ENCODE assay signal across 35 cellular contexts in the genomic region with DNA sequence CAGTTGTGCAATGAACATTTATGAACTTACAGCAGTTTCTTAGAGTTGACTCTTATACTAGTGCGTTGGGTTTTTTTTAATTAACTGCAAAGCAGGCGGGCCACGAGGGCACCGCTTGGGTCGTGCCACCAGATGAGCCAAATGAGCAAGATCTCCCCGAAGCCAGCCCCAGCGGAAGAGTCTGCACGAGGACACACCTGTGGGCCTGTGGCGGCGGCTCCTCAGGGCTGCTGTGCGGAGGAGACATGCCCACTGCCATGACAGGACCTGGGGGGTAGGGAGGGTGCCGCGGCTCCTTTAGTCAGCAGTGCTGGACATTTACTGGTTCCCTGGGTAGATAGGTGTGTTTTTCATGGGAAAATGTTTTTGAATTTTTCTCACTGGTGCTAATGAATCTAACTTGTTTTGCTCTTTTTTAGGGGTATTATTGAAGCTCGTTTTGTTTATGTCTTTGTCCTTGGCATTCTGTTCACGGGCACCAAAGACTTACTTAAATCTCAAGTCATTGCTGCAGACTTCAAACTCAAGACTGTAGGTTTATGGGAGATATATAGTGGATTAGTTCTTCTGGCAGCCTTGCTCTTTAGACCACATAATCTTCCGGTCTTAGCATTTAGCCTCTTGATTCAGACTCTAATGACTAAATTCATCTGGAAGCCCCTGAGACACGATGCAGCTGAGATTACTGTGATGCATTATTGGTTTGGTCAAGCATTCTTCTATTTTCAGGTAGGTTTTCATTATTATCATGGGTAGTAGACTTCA. TPM values are rescaled to one million over a fixed set of nuclear protein-coding genes. Genes with fewer than 3 reads are reported as not detected.
"Had no signal": no experiment of that assay in that cellular context is flagged by ENCODE, and none has a peak within 500 bp of the region (broad histone marks: within the 10 kb centered on the region; RNA-seq: fewer than 3 reads in every experiment).

No MANE protein-coding gene starts in this region.

- ATAC-seq: activated CD4-positive, alpha-beta T cell treated with anti-CD3 and anti-CD28 coated beads for 36 hours; activated CD4-positive, CD25-positive, alpha-beta regulatory T cell treated with anti-CD3 and anti-CD28 coated beads, Interleukin-2, amount 50 U/mL, for 24 hours; activated CD8-positive, alpha-beta T cell treated with anti-CD3 and anti-CD28 coated beads, Interleukin-2, amount 10 ng/mL, durations not matched to agents 7 days and 5 days; body of pancreas; WTC11 had no signal

- H3K4me1 ChIP-seq: adrenal gland, body of pancreas, Peyer's patch, SJSA1 had no signal

- H3K9ac ChIP-seq: SK-N-SH had no signal

- H3K27ac ChIP-seq: adrenal gland, body of pancreas, Peyer's patch, SJSA1 had no signal

- H3K9me3 ChIP-seq: adrenal gland, body of pancreas, MG63, Peyer's patch, SJSA1, SK-N-SH had no signal

- H3K27ac Mint-ChIP-seq: activated CD4-positive, alpha-beta T cell treated with anti-CD3 and anti-CD28 coated beads for 36 hours; activated CD4-positive, alpha-beta T cell treated with anti-CD3 and anti-CD28 coated beads, Interleukin-2, amount 10 ng/mL, durations not matched to agents 7 days and 5 days; activated CD8-positive, alpha-beta T cell treated with anti-CD3 and anti-CD28 coated beads, Interleukin-2, amount 10 ng/mL, durations not matched to agents 7 days and 5 days; activated naive CD4-positive, alpha-beta T cell treated with anti-CD3 and anti-CD28 coated beads, Interleukin-2, amount 50 U/mL, for 24 hours; activated T-cell treated with anti-CD3 and anti-CD28 coated beads, Interleukin-2, amount 50 U/mL, for 24 hours; activated T-helper 2 cell treated with anti-CD3 and anti-CD28 coated beads, Interferon-gamma antibody, Interleukin-2, Interleukin-4, amounts not matched to agents 10 μg/mL and 5 μg/mL and 100 μg/mL, durations not matched to agents 14 hours and 24 hours and 36 hours; T-helper 1 cell treated with Interleukin-12 subunit alpha and Interleukin-12 subunit beta and Interleukin-4 antibody, amounts not matched to agents 30 μg/mL and 1 μg/mL, for 36 hours; T-helper 2 cell treated with Interferon-gamma antibody and Interleukin-4, amounts not matched to agents 5 μg/mL and 100 μg/mL, for 36 hours; WTC11 had no signal

- H3K4me1 Mint-ChIP-seq: activated CD4-positive, alpha-beta T cell treated with anti-CD3 and anti-CD28 coated beads for 36 hours; activated CD4-positive, alpha-beta T cell treated with anti-CD3 and anti-CD28 coated beads, Interleukin-2, amount 10 ng/mL, durations not matched to agents 7 days and 5 days; activated naive CD4-positive, alpha-beta T cell treated with anti-CD3 and anti-CD28 coated beads, Interleukin-2, amount 50 U/mL, for 24 hours had no signal

- H3K27me3 ChIP-seq: adrenal gland, body of pancreas, MG63, Peyer's patch, SJSA1 had no signal

- H3K4me3 Mint-ChIP-seq: activated CD4-positive, alpha-beta T cell treated with anti-CD3 and anti-CD28 coated beads for 36 hours; activated CD4-positive, alpha-beta T cell treated with anti-CD3 and anti-CD28 coated beads, Interleukin-2, amount 10 ng/mL, durations not matched to agents 7 days and 5 days; activated CD8-positive, alpha-beta T cell treated with anti-CD3 and anti-CD28 coated beads, Interleukin-2, amount 10 ng/mL, durations not matched to agents 7 days and 5 days; activated naive CD4-positive, alpha-beta T cell treated with anti-CD3 and anti-CD28 coated beads, Interleukin-2, amount 50 U/mL, for 24 hours; activated T-cell treated with anti-CD3 and anti-CD28 coated beads, Interleukin-2, amount 50 U/mL, for 24 hours; T-helper 1 cell treated with Interleukin-12 subunit alpha and Interleukin-12 subunit beta and Interleukin-4 antibody, amounts not matched to agents 30 μg/mL and 1 μg/mL, for 36 hours; T-helper 2 cell treated with Interferon-gamma antibody and Interleukin-4, amounts not matched to agents 5 μg/mL and 100 μg/mL, for 36 hours; WTC11 had no signal

- DNase-seq: activated CD4-positive, alpha-beta T cell treated with anti-CD3 and anti-CD28 coated beads for 36 hours; activated CD4-positive, alpha-beta T cell treated with anti-CD3 and anti-CD28 coated beads, Interleukin-2, amount 10 ng/mL, durations not matched to agents 7 days and 5 days; activated CD4-positive, alpha-beta T cell treated with anti-CD3 and anti-CD28 coated beads, Interleukin-2, amount 50 U/mL, for 48 hours; activated CD8-positive, alpha-beta T cell treated with anti-CD3 and anti-CD28 coated beads, Interleukin-2, amount 10 ng/mL, durations not matched to agents 7 days and 5 days; activated gamma-delta T cell; activated naive CD4-positive, alpha-beta T cell treated with Interleukin-2 at 50 U/mL for 16 hours; activated T-cell treated with anti-CD3 and anti-CD28 coated beads, Interleukin-2, amount 50 U/mL, for 24 hours; body of pancreas; central memory CD4-positive, alpha-beta T cell; Karpas-422; KBM-7; MG63; NCI-H1048; NCI-H1105 treated with DMSO at 0.1 percent for 48 hours; NCI-H1436; NCI-H1694 treated with DMSO at 0.1 percent for 48 hours; NCI-H2029; NCI-H345; NCI-H524 treated with DMSO at 0.1 percent for 48 hours; Peyer's patch; RPMI8226; SHP77 treated with DMSO at 0.1 percent for 48 hours; SK-N-SH had no signal

- H3K36me3 ChIP-seq: MG63 had no signal

- FAIRE-seq: astrocyte, TTC549 had no signal

- H3K4me3 ChIP-seq: adrenal gland, body of pancreas, MG63, Peyer's patch, SJSA1 had no signal

- H3K9me3 Mint-ChIP-seq: activated naive CD4-positive, alpha-beta T cell treated with anti-CD3 and anti-CD28 coated beads, Interleukin-2, amount 50 U/mL, for 24 hours; activated T-helper 2 cell treated with anti-CD3 and anti-CD28 coated beads, Interferon-gamma antibody, Interleukin-2, Interleukin-4, amounts not matched to agents 10 μg/mL and 5 μg/mL and 100 μg/mL, durations not matched to agents 14 hours and 24 hours and 36 hours had no signal

- H3K27me3 Mint-ChIP-seq: activated CD4-positive, alpha-beta T cell treated with anti-CD3 and anti-CD28 coated beads for 36 hours; activated CD4-positive, alpha-beta T cell treated with anti-CD3 and anti-CD28 coated beads, Interleukin-2, amount 10 ng/mL, durations not matched to agents 7 days and 5 days; activated naive CD4-positive, alpha-beta T cell treated with anti-CD3 and anti-CD28 coated beads, Interleukin-2, amount 50 U/mL, for 24 hours; activated T-cell treated with anti-CD3 and anti-CD28 coated beads, Interleukin-2, amount 50 U/mL, for 24 hours had no signal

RNA-seq across cellular contexts. Expression of gene TMEM271, which starts 45.9 kb away (rescaled TPM):
- total RNA-seq: activated CD4-positive, alpha-beta T cell treated with anti-CD3 and anti-CD28 coated beads for 36 hours; activated CD4-positive, alpha-beta T cell treated with anti-CD3 and anti-CD28 coated beads, Interleukin-2, amount 10 ng/mL, durations not matched to agents 7 days and 5 days; activated CD8-positive, alpha-beta T cell treated with anti-CD3 and anti-CD28 coated beads, Interleukin-2, amount 10 ng/mL, durations not matched to agents 7 days and 5 days; activated T-helper 2 cell treated with anti-CD3 and anti-CD28 coated beads, Interferon-gamma antibody, Interleukin-2, Interleukin-4, amounts not matched to agents 10 μg/mL and 5 μg/mL and 100 μg/mL, durations not matched to agents 14 hours and 24 hours and 36 hours; body of pancreas; bronchial epithelial cell; NCI-H460; Peyer's patch; SJSA1 had no signal
- polyA plus RNA-seq: SK-N-SH had no signal
